Comparison of ENCODE assay signal across 16 cellular contexts in the genomic region with DNA sequence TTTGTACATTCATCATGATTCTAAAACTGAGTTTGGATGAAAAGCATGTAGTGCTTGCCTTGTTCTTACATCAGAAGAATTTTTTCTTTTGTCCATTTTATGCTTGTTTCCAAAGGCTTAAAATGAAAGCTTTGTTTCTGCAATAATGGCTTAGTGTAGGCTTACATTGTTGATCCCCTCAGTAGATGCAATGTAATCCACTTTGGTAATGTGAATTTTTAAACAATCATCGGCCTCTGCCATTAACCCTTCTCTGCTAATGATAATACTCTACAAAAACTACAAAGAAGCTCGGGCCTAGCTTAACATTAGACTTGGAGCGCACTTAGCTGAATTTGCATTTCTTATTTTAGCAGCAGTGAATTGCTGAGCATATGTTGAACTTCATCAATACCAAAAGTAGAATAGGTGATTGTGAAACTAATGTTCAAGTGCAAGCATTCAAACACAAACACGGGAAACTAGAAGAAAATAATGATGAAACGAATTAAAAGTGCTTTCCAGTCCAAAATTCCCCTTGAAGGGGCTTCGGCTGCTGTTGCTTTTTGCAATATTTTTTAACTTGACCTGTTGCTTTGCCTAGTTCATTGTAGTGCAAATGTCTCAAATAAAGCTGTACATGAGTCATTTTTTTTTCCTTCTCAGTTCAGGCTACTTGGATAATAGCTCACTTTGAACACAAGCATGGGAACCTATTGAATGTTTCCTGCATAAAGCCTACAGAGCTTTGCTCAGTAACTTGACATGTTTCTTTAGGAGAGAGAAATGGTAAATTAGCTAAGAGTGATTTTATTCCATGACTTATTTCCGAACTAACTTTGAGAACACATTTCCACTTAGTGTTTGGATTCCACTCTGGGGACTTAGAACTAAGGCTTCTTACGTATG.
DNase-seq lines count a peak whose midpoint lies in the region; ATAC-seq and TF ChIP-seq lines count a peak whose summit lies in the region.
"Had no signal": no experiment of that assay in that cellular context is flagged by ENCODE, and none has a peak within 500 bp of the region (broad histone marks: within the 10 kb centered on the region; RNA-seq: fewer than 3 reads in every experiment).

No MANE protein-coding gene starts in this region.

- no peak overlapping the region for H3K4me2 ChIP-seq in mesenchymal stem cell (ENCODE audit: low read length, poor library complexity, severe bottlenecking)
- H3K4me2 ChIP-seq: A549 had no signal

- WGBS in mesenchymal stem cell: 99% methylated on average over 5 of the region's 8 CpGs
- WGBS in right lobe of liver (ENCODE audit: insufficient coverage, low coverage, low lambda C conversion rate, missing lambda C conversion rate): 55% methylated on average over 8 of the region's 8 CpGs
- WGBS in heart right ventricle, 2 donors: 85 to 88% methylated on average over 8 of the region's 8 CpGs

- H3K9me3 Mint-ChIP-seq in brain: no peaks in the 10 kb centered on the region

- no peak overlapping the region for H3K18ac ChIP-seq in mesenchymal stem cell (ENCODE audit: low read depth in 1 of 2, low read length in 2 of 2)

- peak overlapping the region in 4 of 5 experiments; percentile 25 to 88 (median 59) for H3K27ac Mint-ChIP-seq in brain
- H3K27ac Mint-ChIP-seq: natural killer cell treated with Interleukin-12 subunit alpha and Interleukin-12 subunit beta and Interleukin-15 and Interleukin-18, amount 100 ng/mL, for 72 hours had no signal

- no peaks in the 10 kb centered on the region for H3K36me3 ChIP-seq in cardiac muscle cell
- H3K36me3 ChIP-seq in right atrium auricular region: no peaks in the 10 kb centered on the region
- H3K36me3 ChIP-seq in mesenchymal stem cell (ENCODE audit: control insufficient read depth in 1 of 2, insufficient read depth in 2 of 2, low read depth in 1 of 2, low read length in 2 of 2): no peaks in the 10 kb centered on the region
- H3K36me3 ChIP-seq in right lobe of liver: no peaks in the 10 kb centered on the region
- H3K36me3 ChIP-seq in heart right ventricle: no peaks in the 10 kb centered on the region
- H3K36me3 ChIP-seq: left lung had no signal

- H3K27me3 ChIP-seq in cardiac muscle cell (no peaks in the 10 kb centered on the region), right atrium auricular region (no peaks in the 10 kb centered on the region), mesenchymal stem cell (ENCODE audit: control insufficient read depth in 1 of 2, insufficient read depth in 1 of 2, low read length in 2 of 2) (no peaks in the 10 kb centered on the region), right lobe of liver (no peaks in the 10 kb centered on the region), heart right ventricle (no peaks in the 10 kb centered on the region)
- H3K27me3 ChIP-seq: left lung had no signal

- H3K4me3 ChIP-seq in cardiac muscle cell (no peak overlapping the region), right atrium auricular region (no peak overlapping the region), mesenchymal stem cell (ENCODE audit: insufficient read depth in 1 of 2, low read depth in 1 of 2, low read length in 2 of 2) (peak overlapping the region in 1 of 2 experiments; percentile 54), right lobe of liver (no peak overlapping the region), heart right ventricle (no peak overlapping the region)
- H3K4me3 ChIP-seq: A549, K562, left lung had no signal

- no peak overlapping the region for H2BK12ac ChIP-seq in mesenchymal stem cell (ENCODE audit: low read length in 2 of 2)

- H2BK5ac ChIP-seq in mesenchymal stem cell (ENCODE audit: low read depth, low read length, poor library complexity, severe bottlenecking): no peak overlapping the region

- no peak overlapping the region for H2BK15ac ChIP-seq in mesenchymal stem cell (ENCODE audit: low read depth, poor library complexity, severe bottlenecking)

- no peak overlapping the region for H4K8ac ChIP-seq in mesenchymal stem cell (ENCODE audit: low read length)

- peak overlapping the region; percentile 47 to 70 (median 55) for H3K4me3 Mint-ChIP-seq in brain
- H3K4me3 Mint-ChIP-seq: natural killer cell treated with Interleukin-12 subunit alpha and Interleukin-12 subunit beta and Interleukin-15 and Interleukin-18, amount 100 ng/mL, for 72 hours had no signal

- no peaks in the 10 kb centered on the region for H3K9me3 ChIP-seq in cardiac muscle cell (ENCODE audit: low read depth)
- H3K9me3 ChIP-seq in right atrium auricular region: no peaks in the 10 kb centered on the region
- H3K9me3 ChIP-seq in mesenchymal stem cell (ENCODE audit: control insufficient read depth, low read length): no peaks in the 10 kb centered on the region
- no peaks in the 10 kb centered on the region for H3K9me3 ChIP-seq in right lobe of liver
- no peaks in the 10 kb centered on the region for H3K9me3 ChIP-seq in heart right ventricle
- H3K9me3 ChIP-seq: A549, Caco-2, left lung had no signal

- intact Hi-C loops in right lobe of liver (cut with DNase I) (no loop called here), heart right ventricle (cut with DNase I) (no loop called here)

- no peak overlapping the region for H4K91ac ChIP-seq in mesenchymal stem cell (ENCODE audit: low read length)

- H3K27ac ChIP-seq in cardiac muscle cell (peak overlapping the region; percentile 93), right atrium auricular region (no peak overlapping the region), mesenchymal stem cell (ENCODE audit: low read length, poor library complexity, severe bottlenecking) (no peak overlapping the region), right lobe of liver (no peak overlapping the region), heart right ventricle (no peak overlapping the region)
- H3K27ac ChIP-seq: A549 had no signal

- ATAC-seq in right lobe of liver (no peak), heart right ventricle (no peak)
- ATAC-seq: A549; K562; left lung; natural killer cell treated with Interleukin-12 subunit alpha and Interleukin-12 subunit beta and Interleukin-15 and Interleukin-18, amount 100 ng/mL, for 72 hours had no signal

- no peak overlapping the region for H3K4ac ChIP-seq in mesenchymal stem cell (ENCODE audit: low read depth in 1 of 2, low read length in 2 of 2)

- no peak overlapping the region for H2AK5ac ChIP-seq in mesenchymal stem cell (ENCODE audit: low read length, severe bottlenecking)

- H3K4me1 ChIP-seq in cardiac muscle cell (ENCODE audit: low read depth) (peaks cover 68% of the 10 kb centered on the region), right atrium auricular region (no peaks in the 10 kb centered on the region), mesenchymal stem cell (ENCODE audit: control insufficient read depth, insufficient read depth, low read depth, low read length) (no peaks in the 10 kb centered on the region), right lobe of liver (no peaks in the 10 kb centered on the region), heart right ventricle (no peaks in the 10 kb centered on the region)
- H3K4me1 ChIP-seq: A549, Caco-2 had no signal

- no peak for TF ChIP-seq POLR2A in right lobe of liver (IDR thresholded peaks at IDR 0.05)

- H3K36me3 Mint-ChIP-seq in brain: no peaks in the 10 kb centered on the region
- H3K36me3 Mint-ChIP-seq: natural killer cell treated with Interleukin-12 subunit alpha and Interleukin-12 subunit beta and Interleukin-15 and Interleukin-18, amount 100 ng/mL, for 72 hours had no signal

- H3K4me1 Mint-ChIP-seq in brain: peaks cover 51% of the 10 kb centered on the region

- H3K14ac ChIP-seq in mesenchymal stem cell (ENCODE audit: low read length in 2 of 2): no peak overlapping the region

- DNase-seq in cardiac muscle cell (ENCODE audit: low read depth in 1 of 2, low spot score in 1 of 2): no peak
- DNase-seq in right atrium auricular region (ENCODE audit: low spot score): no peak
- peak; percentile 7 for DNase-seq in mesenchymal stem cell
- DNase-seq in right lobe of liver: no peak
- no peak for DNase-seq in mesenteric fat pad (ENCODE audit: low spot score)
- no peak for DNase-seq in heart right ventricle
- no peak for DNase-seq in HuH-7 (ENCODE audit: low spot score)
- DNase-seq: activated naive CD4-positive, alpha-beta T cell; Caco-2; left lung; SHP77 treated with DMSO at 0.1 percent for 48 hours; small intestine had no signal

- H3K23ac ChIP-seq in mesenchymal stem cell (ENCODE audit: low read length in 2 of 2): no peak overlapping the region

- peak overlapping the region; percentile 68 for H3K9ac ChIP-seq in mesenchymal stem cell (ENCODE audit: low read length)

- peaks cover 27% of the 10 kb centered on the region for H3K27me3 Mint-ChIP-seq in brain
- H3K27me3 Mint-ChIP-seq: natural killer cell treated with Interleukin-12 subunit alpha and Interleukin-12 subunit beta and Interleukin-15 and Interleukin-18, amount 100 ng/mL, for 72 hours had no signal

- no peak overlapping the region for H2BK120ac ChIP-seq in mesenchymal stem cell (ENCODE audit: low read depth, low read length)

- no peaks in the 10 kb centered on the region for H3K79me1 ChIP-seq in mesenchymal stem cell (replicated peaks; ENCODE audit: low read length, poor library complexity, severe bottlenecking)

- TF ChIP-seq CTCF in cardiac muscle cell (IDR thresholded peaks at IDR 0.05; ENCODE audit: low read depth, low read length): no peak
- no peak for TF ChIP-seq CTCF in right atrium auricular region (IDR thresholded peaks at IDR 0.05)
- TF ChIP-seq CTCF in brain (conservative IDR thresholded peaks at IDR 0.05): no peak
- no peak for TF ChIP-seq CTCF in right lobe of liver (IDR thresholded peaks at IDR 0.05)
- TF ChIP-seq CTCF in heart right ventricle (IDR thresholded peaks at IDR 0.05): no peak

- no peak overlapping the region for H2AFZ ChIP-seq in mesenchymal stem cell (ENCODE audit: low read depth, low read length)
